ENCODE assay signal across 20 cellular contexts in genomic region chr5:92554447-92555085, GRCh38.
DNase-seq lines count a peak whose midpoint lies in the region; FAIRE-seq and TF ChIP-seq lines count a peak whose summit lies in the region.
"Had no signal": no experiment of that assay in that cellular context is flagged by ENCODE, and none has a peak within 500 bp of the region (broad histone marks: within the 10 kb centered on the region; RNA-seq: fewer than 3 reads in every experiment).

No MANE protein-coding gene starts in this region.

- H3K9ac ChIP-seq in astrocyte (ENCODE audit: low read length): no peak overlapping the region
- H3K9ac ChIP-seq: KMS-11 had no signal

- H3K27me3 Mint-ChIP-seq in astrocyte (ENCODE audit: low read depth, unreplicated experiment): no peaks in the 10 kb centered on the region
- H3K27me3 Mint-ChIP-seq: B cell; CD4-positive, alpha-beta T cell had no signal

- no peak overlapping the region for H3K4me2 ChIP-seq in astrocyte (ENCODE audit: low read length)
- H3K4me2 ChIP-seq: KMS-11 had no signal

- TF ChIP-seq POLR2A in ovary (IDR thresholded peaks at IDR 0.05): no peak

- no peaks in the 10 kb centered on the region for H3K27me3 ChIP-seq in A673 (replicated peaks; ENCODE audit: insufficient read depth, low read depth, low read length, poor library complexity)
- H3K27me3 ChIP-seq in astrocyte (ENCODE audit: insufficient read depth, low read length): no peaks in the 10 kb centered on the region
- H3K27me3 ChIP-seq in ovary: no peaks in the 10 kb centered on the region
- H3K27me3 ChIP-seq: MG63 had no signal

- CTCF ChIA-PET in A673 (lab: Charles Lee): no interaction called here
- CTCF ChIA-PET in HEK293 (lab: Yijun Ruan, JAX): no interaction called here

- H4K20me1 ChIP-seq in astrocyte (ENCODE audit: insufficient read depth, low read length): no peaks in the 10 kb centered on the region

- no peak overlapping the region for H2AFZ ChIP-seq in astrocyte (ENCODE audit: low read depth, low read length)

- no peaks in the 10 kb centered on the region for H3K79me2 ChIP-seq in astrocyte (ENCODE audit: insufficient read depth, low read length)

- no TSS peak for BruUV-seq in A673 (replicated peaks; lab: Mats Ljungman, UMichigan)

- H3K36me3 Mint-ChIP-seq in astrocyte (ENCODE audit: low read depth, unreplicated experiment): no peaks in the 10 kb centered on the region

- POLR2A ChIA-PET in A673 (lab: Charles Lee; ENCODE audit: low non-redundant PET) (no interaction called here), HEK293 (lab: Yijun Ruan, JAX) (no interaction called here)

- TF ChIP-seq EP300 in ovary (IDR thresholded peaks at IDR 0.05): no peak

- FAIRE-seq in astrocyte (lab: Jason Lieb, UNC): peak; percentile 23
- FAIRE-seq: RCC 7860 had no signal

- intact Hi-C loops in A673 (cut with micrococcal nuclease; ENCODE audit: unreplicated experiment): loop anchor here (5.0 kb wide), 1 partner anchor 1238 kb away; no protein-coding TSS in a partner anchor
- intact Hi-C loops in ovary (cut with DNase I): no loop called here

- no peak overlapping the region for H3K4me3 Mint-ChIP-seq in astrocyte (ENCODE audit: unreplicated experiment)
- H3K4me3 Mint-ChIP-seq: B cell; CD4-positive, alpha-beta T cell had no signal

- no peaks in the 10 kb centered on the region for H3K36me3 ChIP-seq in A673 (ENCODE audit: insufficient read depth, low read length, poor library complexity, severe bottlenecking)
- no peaks in the 10 kb centered on the region for H3K36me3 ChIP-seq in HEK293 (ENCODE audit: control insufficient read depth in 2 of 2, insufficient read depth in 1 of 2, low read length in 2 of 2)
- no peaks in the 10 kb centered on the region for H3K36me3 ChIP-seq in astrocyte (ENCODE audit: insufficient read depth, low read length)
- no peaks in the 10 kb centered on the region for H3K36me3 ChIP-seq in ovary
- H3K36me3 ChIP-seq: MG63 had no signal

- no peak overlapping the region for H3K27ac ChIP-seq in A673 (ENCODE audit: low read depth, low read length, poor library complexity, severe bottlenecking)
- H3K27ac ChIP-seq in HEK293 (ENCODE audit: extremely low read depth, low read depth, low read length): no peak overlapping the region
- H3K27ac ChIP-seq in astrocyte (ENCODE audit: low read depth, low read length): no peak overlapping the region
- H3K27ac ChIP-seq in ovary: no peak overlapping the region
- H3K27ac ChIP-seq: KMS-11 had no signal

- peaks cover 17% of the 10 kb centered on the region for H3K4me1 Mint-ChIP-seq in astrocyte (ENCODE audit: low read depth, unreplicated experiment)
- H3K4me1 Mint-ChIP-seq: B cell had no signal

- H3K4me1 ChIP-seq in A673 (ENCODE audit: insufficient read depth, low read length, poor library complexity, severe bottlenecking) (peaks cover 17% of the 10 kb centered on the region), HEK293 (ENCODE audit: control insufficient read depth, insufficient read depth, low read length) (peaks cover 25% of the 10 kb centered on the region), astrocyte (ENCODE audit: insufficient read depth, low read length) (peaks cover 14% of the 10 kb centered on the region), ovary (ENCODE audit: insufficient read depth) (no peaks in the 10 kb centered on the region)

- H3K27ac Mint-ChIP-seq in astrocyte (ENCODE audit: unreplicated experiment): peak overlapping the region; percentile 26
- H3K27ac Mint-ChIP-seq: B cell; CD4-positive, alpha-beta T cell had no signal

- DNase-seq in A673 (ENCODE audit: low spot score) (peak; percentile 32), astrocyte (ENCODE audit: low read depth) (no peak), myocyte (ENCODE audit: low read depth) (peak; percentile 21), NCI-H2171 (lab: John Stamatoyannopoulos, UW) (no peak), activated gamma-delta T cell (lab: John Stamatoyannopoulos, UW) (no peak), ovary (no peak), kidney tubule cell (ENCODE audit: low spot score) (no peak)
- DNase-seq: ACHN; Calu3; CD4-positive, alpha-beta T cell; DMS79 treated with DMSO at 0.1 percent for 48 hours; MG63; NCI-H1092 treated with DMSO at 0.1 percent for 48 hours; NCI-H1694; NCI-H446 treated with DMSO at 0.1 percent for 48 hours; SHP77 had no signal

- H3K9me3 ChIP-seq in A673 (ENCODE audit: low read depth, low read length, poor library complexity, severe bottlenecking): no peaks in the 10 kb centered on the region
- H3K9me3 ChIP-seq in HEK293 (ENCODE audit: control insufficient read depth, insufficient read depth, low read depth, low read length): no peaks in the 10 kb centered on the region
- no peaks in the 10 kb centered on the region for H3K9me3 ChIP-seq in astrocyte (ENCODE audit: insufficient read depth, low read depth, low read length)
- no peaks in the 10 kb centered on the region for H3K9me3 ChIP-seq in ovary

- H3K4me3 ChIP-seq in A673 (ENCODE audit: low read depth, low read length, poor library complexity, severe bottlenecking) (no peak overlapping the region), HEK293 (ENCODE audit: low read depth, low read length) (no peak overlapping the region), astrocyte (ENCODE audit: insufficient read depth, low read depth, low read length) (no peak overlapping the region), ovary (no peak overlapping the region)
- H3K4me3 ChIP-seq: MG63 had no signal

- H3K9me3 Mint-ChIP-seq in astrocyte (ENCODE audit: unreplicated experiment): no peaks in the 10 kb centered on the region

- WGBS in ovary, 3 donors: 81 to 87% (median 85%) methylated on average over 1 of the region's 1 CpG

- TF ChIP-seq CTCF in A673 (conservative IDR thresholded peaks at IDR 0.05; ENCODE audit: low read depth, low read length) (no peak), HEK293 (tag by site-specific recombination; IDR thresholded peaks at IDR 0.05) (no peak), astrocyte (IDR thresholded peaks at IDR 0.05; ENCODE audit: insufficient read depth, low read depth, low read length) (no peak), ovary (IDR thresholded peaks at IDR 0.05) (no peak)

TF ChIP-seq in HEK293, 187 proteins besides CTCF, POLR2A, EP300 and RAD21 (continues in another document):
- TF ChIP-seq WT1 (tag by site-specific recombination; IDR thresholded peaks at IDR 0.05) (no peak), ZNF843 (tag by site-specific recombination; IDR thresholded peaks at IDR 0.05) (peak; percentile 25; the same call in 1 of the 2 replicates), ZNF366 (tag by site-specific recombination; conservative IDR thresholded peaks at IDR 0.05) (peak; percentile 60), ZNF830 (tag by site-specific recombination; IDR thresholded peaks at IDR 0.05; ENCODE audit: low read depth) (no peak), ZNF148 (tag by site-specific recombination; IDR thresholded peaks at IDR 0.05; ENCODE audit: borderline replicate concordance) (no peak), ZFP41 (tag by site-specific recombination; IDR thresholded peaks at IDR 0.05; ENCODE audit: borderline replicate concordance) (no peak), TCF7L2 (IDR thresholded peaks at IDR 0.05; ENCODE audit: borderline replicate concordance, low read depth, low read length) (peak; percentile 45; the same call in 1 of the 2 replicates), ZSCAN5A (tag by site-specific recombination; IDR thresholded peaks at IDR 0.05) (no peak), KLF7 (tag by site-specific recombination; IDR thresholded peaks at IDR 0.05; ENCODE audit: borderline replicate concordance) (no peak), ZNF362 (tag by site-specific recombination; IDR thresholded peaks at IDR 0.05) (no peak), ZNF707 (tag by site-specific recombination; IDR thresholded peaks at IDR 0.05) (no peak), ZNF37A (tag by site-specific recombination; IDR thresholded peaks at IDR 0.05) (no peak)

Comparison
In these comparisons a context has a peak if more than half of its experiments do, and no peak if none do; other contexts are left out.
1. DNase-seq: peak in A673 (single experiment) and myocyte (single experiment); none in astrocyte (single experiment), NCI-H2171 (single experiment), activated gamma-delta T cell (single experiment), ovary (0 of 5) and kidney tubule cell (single experiment).